1 cellular context compared by ENCODE assay signal in the genomic region with DNA sequence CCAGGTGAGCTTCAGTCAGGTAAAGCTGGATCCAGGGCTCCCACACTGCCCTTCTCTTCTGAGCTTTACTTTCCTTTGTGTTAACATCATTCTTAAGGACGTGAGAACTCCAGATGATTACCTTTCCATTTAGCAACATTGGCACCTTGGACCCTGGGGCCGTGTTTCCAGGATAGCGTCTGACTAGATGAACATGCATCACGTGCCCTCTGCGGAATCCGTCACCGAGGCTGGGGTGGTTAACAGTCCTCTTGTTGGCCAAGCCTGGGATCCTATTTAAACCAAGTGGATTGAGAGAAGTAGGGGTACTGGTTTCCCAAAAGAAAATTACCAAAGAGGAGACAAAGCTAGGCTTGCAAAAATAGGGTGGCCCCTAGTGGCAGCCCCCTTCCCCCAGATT.
TF ChIP-seq lines count a peak whose summit lies in the region.

No MANE protein-coding gene starts in this region.

TF ChIP-seq in IMR-90, 13 proteins besides CTCF, POLR2A, EP300 and RAD21:
- TF ChIP-seq CHD1 (IDR thresholded peaks at IDR 0.05; ENCODE audit: low read depth, low read length): no peak
- TF ChIP-seq, protein P1, sequence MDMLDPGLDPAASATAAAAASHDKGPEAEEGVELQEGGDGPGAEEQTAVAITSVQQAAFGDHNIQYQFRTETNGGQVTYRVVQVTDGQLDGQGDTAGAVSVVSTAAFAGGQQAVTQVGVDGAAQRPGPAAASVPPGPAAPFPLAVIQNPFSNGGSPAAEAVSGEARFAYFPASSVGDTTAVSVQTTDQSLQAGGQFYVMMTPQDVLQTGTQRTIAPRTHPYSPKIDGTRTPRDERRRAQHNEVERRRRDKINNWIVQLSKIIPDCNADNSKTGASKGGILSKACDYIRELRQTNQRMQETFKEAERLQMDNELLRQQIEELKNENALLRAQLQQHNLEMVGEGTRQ (IDR thresholded peaks at IDR 0.05; ENCODE audit: low read depth, low read length): no peak
- TF ChIP-seq MXI1 (IDR thresholded peaks at IDR 0.05; ENCODE audit: borderline replicate concordance, low read depth, low read length): no peak
- no peak for TF ChIP-seq SMC3 (IDR thresholded peaks at IDR 0.05; ENCODE audit: low read depth, low read length)
- TF ChIP-seq, protein P2, sequence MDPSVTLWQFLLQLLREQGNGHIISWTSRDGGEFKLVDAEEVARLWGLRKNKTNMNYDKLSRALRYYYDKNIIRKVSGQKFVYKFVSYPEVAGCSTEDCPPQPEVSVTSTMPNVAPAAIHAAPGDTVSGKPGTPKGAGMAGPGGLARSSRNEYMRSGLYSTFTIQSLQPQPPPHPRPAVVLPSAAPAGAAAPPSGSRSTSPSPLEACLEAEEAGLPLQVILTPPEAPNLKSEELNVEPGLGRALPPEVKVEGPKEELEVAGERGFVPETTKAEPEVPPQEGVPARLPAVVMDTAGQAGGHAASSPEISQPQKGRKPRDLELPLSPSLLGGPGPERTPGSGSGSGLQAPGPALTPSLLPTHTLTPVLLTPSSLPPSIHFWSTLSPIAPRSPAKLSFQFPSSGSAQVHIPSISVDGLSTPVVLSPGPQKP (IDR thresholded peaks at IDR 0.05; ENCODE audit: borderline replicate concordance, low read depth, low read length): no peak
- no peak for TF ChIP-seq MAZ (IDR thresholded peaks at IDR 0.05; ENCODE audit: borderline replicate concordance, low read depth, low read length)
- no peak for TF ChIP-seq NFE2L2 (IDR thresholded peaks at IDR 0.05; ENCODE audit: low read depth, low read length)
